Comparison of ENCODE assay signal across 8 cellular contexts in the genomic region with DNA sequence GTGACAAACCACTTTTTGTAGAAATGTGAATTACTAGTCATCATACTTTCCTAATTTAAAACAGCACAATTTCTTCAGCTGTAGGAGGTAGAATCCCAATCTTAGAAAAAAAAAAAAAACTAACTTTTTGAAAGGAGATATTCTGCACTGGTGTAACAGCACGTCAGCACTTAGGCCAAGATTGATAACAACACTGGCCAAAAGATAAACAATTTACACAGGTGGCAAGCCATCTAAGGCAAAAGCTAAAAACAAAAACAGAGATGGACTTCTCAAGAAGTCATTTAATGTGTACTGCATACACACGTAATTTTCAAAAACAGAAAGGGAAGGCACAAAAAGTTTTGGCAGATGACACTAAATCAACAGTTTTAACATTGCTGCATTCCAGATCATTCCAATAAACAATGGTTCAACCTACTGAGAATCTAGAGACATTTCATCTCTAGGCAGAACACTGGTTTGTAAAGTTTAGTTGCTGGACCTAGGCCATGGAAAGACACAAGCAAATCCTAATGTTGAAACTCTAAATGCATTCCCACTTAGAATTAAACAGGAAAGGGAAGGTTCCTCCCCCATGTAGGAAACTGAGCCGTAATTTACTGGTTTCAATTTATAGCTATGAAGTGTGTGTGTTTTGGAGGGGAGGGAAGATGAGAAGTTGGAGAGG. TPM values are rescaled to one million over a fixed set of nuclear protein-coding genes. Genes with fewer than 3 reads are reported as not detected.
DNase-seq lines count a peak whose midpoint lies in the region; ATAC-seq lines count a peak whose summit lies in the region.

No MANE protein-coding gene starts in this region.

- ATAC-seq in naive B cell (ENCODE audit: low read depth in 2 of 2) = no peak

- peak overlapping the region; percentile 85 to 95 (median 91) for H3K9ac ChIP-seq in BLaER1 treated with 17β-estradiol and CSF1 and Interleukin-3, amounts not matched to agents 10 nM and 100 nM

- H3K36me3 ChIP-seq in BLaER1 treated with 17β-estradiol and CSF1 and Interleukin-3, amounts not matched to agents 10 nM and 100 nM = peaks cover 6 to 34% (median 17%) of the 10 kb centered on the region in 11 experiments; a peak in 17 of 22 replicates

- peaks cover 27 to 76% (median 34%) of the 10 kb centered on the region in 10 experiments for H3K4me1 ChIP-seq in BLaER1 treated with 17β-estradiol and CSF1 and Interleukin-3, amounts not matched to agents 10 nM and 100 nM

- H3K9me3 ChIP-seq in BLaER1 treated with 17β-estradiol and CSF1 and Interleukin-3, amounts not matched to agents 10 nM and 100 nM (replicated peaks in 1 of 11) = no peaks in the 10 kb centered on the region; a peak in 1 of 22 replicates

- H3K4me3 Mint-ChIP-seq in naive B cell = peak overlapping the region; percentile 91 to 97 (median 96)

- no peaks in the 10 kb centered on the region for H3K27me3 ChIP-seq in BLaER1 treated with 17β-estradiol and CSF1 and Interleukin-3, amounts not matched to agents 10 nM and 100 nM

- DNase-seq in M059J (ENCODE audit: low read depth) (peak; percentile 28), cerebellar cortex (ENCODE audit: low spot score) (peak; percentile 16), naive B cell (no peak), T1000 (lab: John Stamatoyannopoulos, UW) (no peak), foreskin melanocyte (no peak), cerebellum (ENCODE audit: low spot score) (no peak)
- no peak for DNase-seq in effector CD8-positive, alpha-beta T cell (lab: John Stamatoyannopoulos, UW)

- peak overlapping the region; percentile 79 to 93 (median 89); a peak in 20 of 22 replicates for H3K27ac ChIP-seq in BLaER1 treated with 17β-estradiol and CSF1 and Interleukin-3, amounts not matched to agents 10 nM and 100 nM

- H3K4me2 ChIP-seq in BLaER1 treated with 17β-estradiol and CSF1 and Interleukin-3, amounts not matched to agents 10 nM and 100 nM = peak overlapping the region; percentile 83 to 97 (median 87)

- H3K27ac Mint-ChIP-seq in naive B cell = peak overlapping the region in 3 of 6 donors; percentile 69 to 88 (median 74)

- H3K9me3 Mint-ChIP-seq in naive B cell = no peaks in the 10 kb centered on the region

- H4K20me1 ChIP-seq in BLaER1 treated with 17β-estradiol and CSF1 and Interleukin-3, amounts not matched to agents 10 nM and 100 nM = peaks cover 0 to 60% (median 42%) of the 10 kb centered on the region in 11 experiments; a peak in 15 of 22 replicates

- no peaks in the 10 kb centered on the region for H3K36me3 Mint-ChIP-seq in naive B cell

- H3K4me1 Mint-ChIP-seq in naive B cell = peaks cover 38 to 54% (median 50%) of the 10 kb centered on the region in 3 donors

- peak overlapping the region; percentile 77 to 96 (median 94) for H3K4me3 ChIP-seq in BLaER1 treated with 17β-estradiol and CSF1 and Interleukin-3, amounts not matched to agents 10 nM and 100 nM

- no peaks in the 10 kb centered on the region for H3K27me3 Mint-ChIP-seq in naive B cell

RNA-seq across cellular contexts. Expression of gene GCLC, which starts 1.4 kb away (rescaled TPM):
- total RNA-seq in M059J (2014; rRNA removed; shearing (Covaris generic)) = 12.8 and 17.6 TPM in 2 replicates
- 10 to 100 TPM in 1 of 6 donors, 1 to 10 TPM in 5; 2.0 to 11.2 (median 8.6) TPM for polyA plus RNA-seq in naive B cell (ENCODE audit: low read depth in 6 of 6)
- total RNA-seq in cerebellum = 27.8 TPM

Comparison
In these comparisons a context has a peak if more than half of its experiments do, and no peak if none do; other contexts are left out.
1. DNase-seq: peak in M059J (single experiment) and cerebellar cortex (single experiment); none in naive B cell (single experiment), T1000 (single experiment), effector CD8-positive, alpha-beta T cell (single experiment), foreskin melanocyte (single experiment) and cerebellum (single experiment).